In the genomic region with DNA sequence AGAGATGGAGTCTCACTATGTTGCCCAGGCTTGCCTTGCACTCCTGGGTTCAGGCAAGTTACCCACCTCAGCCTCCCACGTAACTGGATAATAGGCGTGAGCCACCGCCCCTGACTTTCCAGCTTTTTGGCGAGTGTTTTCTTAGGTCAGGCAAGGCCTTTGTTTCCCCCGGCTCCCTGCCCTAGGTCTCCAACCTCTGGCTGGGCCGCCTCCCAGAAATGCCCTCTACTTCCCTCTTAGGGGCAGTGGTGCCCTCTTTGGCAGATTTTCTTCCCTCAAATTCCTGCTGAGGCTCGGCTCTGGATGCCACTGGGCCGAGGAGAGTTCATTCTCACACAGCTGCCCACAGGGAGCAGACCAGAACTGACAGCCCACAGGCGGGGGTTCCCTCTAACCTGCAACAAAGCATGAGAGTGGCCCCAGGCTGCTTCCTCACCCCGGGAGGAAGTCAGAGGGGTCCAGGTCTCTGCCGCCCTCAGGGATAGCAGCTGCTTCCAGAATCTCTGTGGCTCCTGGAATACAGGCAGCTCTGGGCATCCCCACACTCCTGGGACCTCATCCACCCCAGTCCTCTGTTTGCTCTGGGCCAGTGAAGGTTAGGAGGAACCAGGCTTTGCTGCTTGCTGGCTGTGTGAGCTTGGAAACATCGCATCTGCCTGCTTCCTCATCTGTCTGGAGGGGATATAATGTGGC, we compare ENCODE assay signal across 27 cellular contexts. TPM values are rescaled to one million over a fixed set of nuclear protein-coding genes. Genes with fewer than 3 reads are reported as not detected.
DNase-seq lines count a peak whose midpoint lies in the region; ATAC-seq, FAIRE-seq and TF ChIP-seq lines count a peak whose summit lies in the region.
"Had no signal": no experiment of that assay in that cellular context is flagged by ENCODE, and none has a peak within 500 bp of the region (broad histone marks: within the 10 kb centered on the region; RNA-seq: fewer than 3 reads in every experiment).

No MANE protein-coding gene starts in this region.

- ATAC-seq in GM21737 (IDR thresholded peaks at IDR 0.05; ENCODE audit: unreplicated experiment), result no peak
- ATAC-seq: naive thymus-derived CD4-positive, alpha-beta T cell; Right ventricle myocardium inferior; stimulated activated memory B cell treated with anti-CD40 and anti-IgM and Interleukin-4, amounts not matched to agents 10 μg/mL and 1 μg/mL and 100 μg/mL, for 72 hours had no signal

- H3K9me3 ChIP-seq in esophagus squamous epithelium, result no peaks in the 10 kb centered on the region
- H3K9me3 ChIP-seq: ovary had no signal

- H3K4me1 Mint-ChIP-seq in CD14-positive monocyte (peaks cover 23% of the 10 kb centered on the region), osteocyte (ENCODE audit: unreplicated experiment) (peaks cover 31% of the 10 kb centered on the region)
- H3K4me1 Mint-ChIP-seq: activated naive CD4-positive, alpha-beta T cell treated with anti-CD3 and anti-CD28 coated beads, Interleukin-2, amount 10 ng/mL, durations not matched to agents 7 days and 5 days; stimulated activated memory B cell treated with anti-CD40 and anti-IgM and Interleukin-4, amounts not matched to agents 10 μg/mL and 1 μg/mL and 100 μg/mL, for 72 hours had no signal

- peak; percentile 33 for DNase-seq in CD14-positive monocyte (ENCODE audit: low spot score)
- DNase-seq in H7, result peak; percentile 31
- no peak for DNase-seq in esophagus squamous epithelium (lab: John Stamatoyannopoulos, UW)
- DNase-seq in osteocyte (ENCODE audit: extremely low spot score, unreplicated experiment), result peak; percentile 64
- DNase-seq in MV-4-11 (lab: John Stamatoyannopoulos, UW), result no peak
- DNase-seq in urothelium cell line (ENCODE audit: low spot score), result no peak
- DNase-seq in activated CD4-positive, alpha-beta T cell treated with anti-CD3 and anti-CD28 coated beads for 48 hours, result no peak
- DNase-seq: activated naive CD4-positive, alpha-beta T cell treated with anti-CD3 and anti-CD28 coated beads, Interleukin-2, amount 10 ng/mL, durations not matched to agents 7 days and 5 days; activated T-cell treated with anti-CD3 and anti-CD28 coated beads, Interleukin-2, amount 50 U/mL, for 48 hours; amniotic stem cell; IMR-90; kidney glomerular epithelial cell; naive thymus-derived CD4-positive, alpha-beta T cell; NCI-H1105 treated with DMSO at 0.1 percent for 48 hours; NCI-H2029 treated with DMSO at 0.1 percent for 48 hours; NCI-H345; retina; stimulated activated CD4-positive, alpha-beta T cell treated with anti-CD3 and anti-CD28 coated beads, Interleukin-4, amount 100 ng/mL, for 1 hour had no signal

- no peak overlapping the region for H3K4me3 ChIP-seq in H7 (ENCODE audit: insufficient read depth, low read depth, low read length)
- H3K4me3 ChIP-seq in esophagus squamous epithelium, result no peak overlapping the region
- H3K4me3 ChIP-seq: coronary artery, lung, ovary had no signal

- H3K27me3 Mint-ChIP-seq in CD14-positive monocyte (ENCODE audit: low read depth in 3 of 3) (peaks cover 0 to 4% (median 0%) of the 10 kb centered on the region in 3 donors), osteocyte (ENCODE audit: unreplicated experiment) (no peaks in the 10 kb centered on the region)
- H3K27me3 Mint-ChIP-seq: activated naive CD4-positive, alpha-beta T cell treated with anti-CD3 and anti-CD28 coated beads, Interleukin-2, amount 10 ng/mL, durations not matched to agents 7 days and 5 days; naive thymus-derived CD4-positive, alpha-beta T cell; stimulated activated memory B cell treated with anti-CD40 and anti-IgM and Interleukin-4, amounts not matched to agents 10 μg/mL and 1 μg/mL and 100 μg/mL, for 72 hours had no signal

- H3K9me3 Mint-ChIP-seq in CD14-positive monocyte (peaks cover 0 to 1% (median 0%) of the 10 kb centered on the region in 7 donors), osteocyte (ENCODE audit: unreplicated experiment) (no peaks in the 10 kb centered on the region)
- H3K9me3 Mint-ChIP-seq: activated naive CD4-positive, alpha-beta T cell treated with anti-CD3 and anti-CD28 coated beads, Interleukin-2, amount 10 ng/mL, durations not matched to agents 7 days and 5 days; naive thymus-derived CD4-positive, alpha-beta T cell; stimulated activated memory B cell treated with anti-CD40 and anti-IgM and Interleukin-4, amounts not matched to agents 10 μg/mL and 1 μg/mL and 100 μg/mL, for 72 hours had no signal

- H3K36me3 ChIP-seq in H7 (replicated peaks; ENCODE audit: control insufficient read depth, insufficient read depth, low read length) (peaks cover 14% of the 10 kb centered on the region), esophagus squamous epithelium (peaks cover 33 to 100% (median 53%) of the 10 kb centered on the region in 3 donors)
- H3K36me3 ChIP-seq: ovary had no signal

- TF ChIP-seq POLR2A in esophagus squamous epithelium (IDR thresholded peaks at IDR 0.05), result no peak

- peak overlapping the region in 3 of 4 donors; percentile 17 to 27 (median 21) for H3K27ac ChIP-seq in esophagus squamous epithelium
- H3K27ac ChIP-seq: coronary artery, ovary had no signal

- H3K27me3 ChIP-seq in H7 (ENCODE audit: control insufficient read depth, insufficient read depth, low read length) (no peaks in the 10 kb centered on the region), esophagus squamous epithelium (no peaks in the 10 kb centered on the region)
- H3K27me3 ChIP-seq: ovary had no signal

- peaks cover 5 to 59% (median 39%) of the 10 kb centered on the region in 3 donors for H3K4me1 ChIP-seq in esophagus squamous epithelium

- intact Hi-C loops in CD14-positive monocyte (cut with micrococcal nuclease) (no loop called here), esophagus squamous epithelium (cut with DNase I) (no loop called here)

- H3K4me3 Mint-ChIP-seq in CD14-positive monocyte (no peak overlapping the region), osteocyte (ENCODE audit: unreplicated experiment) (no peak overlapping the region)
- H3K4me3 Mint-ChIP-seq: activated naive CD4-positive, alpha-beta T cell treated with anti-CD3 and anti-CD28 coated beads, Interleukin-2, amount 10 ng/mL, durations not matched to agents 7 days and 5 days; naive thymus-derived CD4-positive, alpha-beta T cell; stimulated activated memory B cell treated with anti-CD40 and anti-IgM and Interleukin-4, amounts not matched to agents 10 μg/mL and 1 μg/mL and 100 μg/mL, for 72 hours had no signal

- H3K36me3 Mint-ChIP-seq in CD14-positive monocyte (peaks cover 79 to 97% of the 10 kb centered on the region in 2 donors), osteocyte (ENCODE audit: unreplicated experiment) (peaks cover 35% of the 10 kb centered on the region)
- H3K36me3 Mint-ChIP-seq: activated naive CD4-positive, alpha-beta T cell treated with anti-CD3 and anti-CD28 coated beads, Interleukin-2, amount 10 ng/mL, durations not matched to agents 7 days and 5 days had no signal

- no peak for FAIRE-seq in urothelium cell line (lab: Jason Lieb, UNC)
- FAIRE-seq: endometrium had no signal

- no peak for TF ChIP-seq CTCF in CD14-positive monocyte (IDR thresholded peaks at IDR 0.05)
- no peak for TF ChIP-seq CTCF in esophagus squamous epithelium (IDR thresholded peaks at IDR 0.05)
- no peak for TF ChIP-seq CTCF in osteocyte (IDR thresholded peaks at IDR 0.05)

- 54 to 76% methylated on average over 6 to 8 of the region's 12 CpGs for WGBS in esophagus squamous epithelium, 2 donors

- H3K27ac Mint-ChIP-seq in CD14-positive monocyte (no peak overlapping the region), osteocyte (ENCODE audit: unreplicated experiment) (peak overlapping the region; percentile 31)
- H3K27ac Mint-ChIP-seq: activated naive CD4-positive, alpha-beta T cell treated with anti-CD3 and anti-CD28 coated beads, Interleukin-2, amount 10 ng/mL, durations not matched to agents 7 days and 5 days; naive thymus-derived CD4-positive, alpha-beta T cell; stimulated activated memory B cell treated with anti-CD40 and anti-IgM and Interleukin-4, amounts not matched to agents 10 μg/mL and 1 μg/mL and 100 μg/mL, for 72 hours had no signal

RNA-seq across cellular contexts. Expression of a gene that starts 56.5 kb away (rescaled TPM):
- not detected for polyA plus RNA-seq in CD14-positive monocyte
- 0.31 TPM in 1 of 2 replicates, not detected in the other for total RNA-seq in H7 (2014; rRNA removed; shearing (Covaris generic))
- total RNA-seq in esophagus squamous epithelium, result under 1 TPM in 1 of 4 donors, not detected in 3; 0.64 TPM
- total RNA-seq in osteocyte, result 0.43 TPM in 1 of 2 replicates, not detected in the other
- total RNA-seq: activated CD8-positive, alpha-beta memory T cell treated with anti-CD3 and anti-CD28 coated beads for 36 hours; naive thymus-derived CD4-positive, alpha-beta T cell; OCI-LY7; Right ventricle myocardium inferior had no signal
- polyA plus RNA-seq: naive thymus-derived CD4-positive, alpha-beta T cell had no signal

Comparison
In these comparisons a context has a peak if more than half of its experiments do, and no peak if none do; other contexts are left out.
1. DNase-seq: peak in CD14-positive monocyte (single experiment), H7 (single experiment) and osteocyte (single experiment); none in esophagus squamous epithelium (single experiment), MV-4-11 (single experiment), urothelium cell line (single experiment) and activated CD4-positive, alpha-beta T cell treated with anti-CD3 and anti-CD28 coated beads for 48 hours (single experiment).